In the genomic region with DNA sequence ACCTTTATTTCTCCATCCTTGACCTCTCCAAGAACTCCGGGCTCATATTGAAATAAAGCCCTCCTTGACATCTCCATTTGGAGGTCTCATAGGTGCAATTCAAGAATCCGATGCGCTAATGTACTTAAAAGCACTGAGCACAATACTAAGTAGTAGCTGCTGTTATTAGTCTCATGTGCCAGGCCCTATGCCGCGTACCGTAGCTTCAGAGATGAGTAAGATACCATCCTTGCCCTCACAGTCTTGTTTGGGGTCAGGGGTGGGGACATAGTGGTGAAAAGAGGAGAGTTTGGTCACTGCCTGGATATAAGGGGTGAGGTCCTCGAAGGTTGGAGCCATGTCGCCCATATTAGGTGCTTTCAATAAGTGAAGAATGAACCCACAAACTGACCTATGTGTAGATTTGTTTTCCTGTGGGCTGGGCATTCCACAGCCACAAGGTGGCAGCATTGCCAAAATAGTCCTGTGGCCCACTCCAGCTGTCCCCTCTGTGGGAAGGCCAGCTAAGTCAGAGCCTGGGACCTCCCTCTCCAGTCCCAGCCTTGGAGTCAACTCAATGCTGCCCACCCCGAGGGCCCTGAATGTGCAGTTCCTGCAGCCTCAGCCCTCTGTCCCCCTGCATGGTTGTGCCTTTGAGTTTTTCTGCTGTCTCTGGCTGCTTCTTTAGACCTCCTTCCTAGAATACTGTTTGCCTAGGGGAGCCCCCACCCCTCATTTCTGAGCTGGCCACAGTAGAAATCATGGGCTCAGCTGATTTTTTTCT, we compare ENCODE assay signal across 1 cellular context.
TF ChIP-seq lines count a peak whose summit lies in the region.

No MANE protein-coding gene starts in this region.

TF ChIP-seq in GM12878, 131 proteins besides CTCF, POLR2A, EP300 and RAD21 (continued from another document):
- TF ChIP-seq NR2C2 (IDR thresholded peaks at IDR 0.05; ENCODE audit: borderline replicate concordance, control insufficient read depth, insufficient read length, low read depth) (no peak), POLR2AphosphoS5 (IDR thresholded peaks at IDR 0.05; ENCODE audit: low read length) (no peak), LARP7 (IDR thresholded peaks at IDR 0.05) (no peak), ZZZ3 (IDR thresholded peaks at IDR 0.05; ENCODE audit: control insufficient read depth, insufficient read length, low read depth) (no peak), KAT2A (conservative IDR thresholded peaks at IDR 0.05; ENCODE audit: control insufficient read depth, low read depth, low read length) (no peak), NR2F1 (conservative IDR thresholded peaks at IDR 0.05) (peak; percentile 32; the same call in 1 of the 2 replicates), ETV6 (conservative IDR thresholded peaks at IDR 0.05 in 1 of 2, IDR thresholded peaks at IDR 0.05 in 1 of 2; ENCODE audit: borderline replicate concordance in 1 of 2, low read depth in 1 of 2) (no peak), FOXK2 (IDR thresholded peaks at IDR 0.05) (no peak), TBL1XR1 (IDR thresholded peaks at IDR 0.05; ENCODE audit: low read depth, low read length) (no peak), CHD1 (IDR thresholded peaks at IDR 0.05; ENCODE audit: low read depth, low read length) (no peak), MYB (IDR thresholded peaks at IDR 0.05; ENCODE audit: borderline replicate concordance, low read depth, low read length) (no peak), SMARCA5 (IDR thresholded peaks at IDR 0.05) (0 out of 2 replicates have a peak, but pooled peaks have one; percentile 23), JUNB (IDR thresholded peaks at IDR 0.05) (no peak), EED (IDR thresholded peaks at IDR 0.05; ENCODE audit: low read depth) (no peak), ZNF207 (IDR thresholded peaks at IDR 0.05; ENCODE audit: borderline replicate concordance) (0 out of 2 replicates have a peak, but pooled peaks have one; percentile 32), STAT3 (IDR thresholded peaks at IDR 0.05; ENCODE audit: low read depth, low read length) (no peak), IKZF2 (IDR thresholded peaks at IDR 0.05) (no peak), TCF7 (IDR thresholded peaks at IDR 0.05; ENCODE audit: borderline replicate concordance) (no peak), MYC (IDR thresholded peaks at IDR 0.05; ENCODE audit: insufficient read depth, insufficient read length, insufficient replicate concordance, low read length, severe bottlenecking) (no peak)
- TF ChIP-seq, protein P1, sequence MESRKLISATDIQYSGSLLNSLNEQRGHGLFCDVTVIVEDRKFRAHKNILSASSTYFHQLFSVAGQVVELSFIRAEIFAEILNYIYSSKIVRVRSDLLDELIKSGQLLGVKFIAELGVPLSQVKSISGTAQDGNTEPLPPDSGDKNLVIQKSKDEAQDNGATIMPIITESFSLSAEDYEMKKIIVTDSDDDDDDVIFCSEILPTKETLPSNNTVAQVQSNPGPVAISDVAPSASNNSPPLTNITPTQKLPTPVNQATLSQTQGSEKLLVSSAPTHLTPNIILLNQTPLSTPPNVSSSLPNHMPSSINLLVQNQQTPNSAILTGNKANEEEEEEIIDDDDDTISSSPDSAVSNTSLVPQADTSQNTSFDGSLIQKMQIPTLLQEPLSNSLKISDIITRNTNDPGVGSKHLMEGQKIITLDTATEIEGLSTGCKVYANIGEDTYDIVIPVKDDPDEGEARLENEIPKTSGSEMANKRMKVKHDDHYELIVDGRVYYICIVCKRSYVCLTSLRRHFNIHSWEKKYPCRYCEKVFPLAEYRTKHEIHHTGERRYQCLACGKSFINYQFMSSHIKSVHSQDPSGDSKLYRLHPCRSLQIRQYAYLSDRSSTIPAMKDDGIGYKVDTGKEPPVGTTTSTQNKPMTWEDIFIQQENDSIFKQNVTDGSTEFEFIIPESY (IDR thresholded peaks at IDR 0.05): peak; percentile 93
- TF ChIP-seq, protein P2, sequence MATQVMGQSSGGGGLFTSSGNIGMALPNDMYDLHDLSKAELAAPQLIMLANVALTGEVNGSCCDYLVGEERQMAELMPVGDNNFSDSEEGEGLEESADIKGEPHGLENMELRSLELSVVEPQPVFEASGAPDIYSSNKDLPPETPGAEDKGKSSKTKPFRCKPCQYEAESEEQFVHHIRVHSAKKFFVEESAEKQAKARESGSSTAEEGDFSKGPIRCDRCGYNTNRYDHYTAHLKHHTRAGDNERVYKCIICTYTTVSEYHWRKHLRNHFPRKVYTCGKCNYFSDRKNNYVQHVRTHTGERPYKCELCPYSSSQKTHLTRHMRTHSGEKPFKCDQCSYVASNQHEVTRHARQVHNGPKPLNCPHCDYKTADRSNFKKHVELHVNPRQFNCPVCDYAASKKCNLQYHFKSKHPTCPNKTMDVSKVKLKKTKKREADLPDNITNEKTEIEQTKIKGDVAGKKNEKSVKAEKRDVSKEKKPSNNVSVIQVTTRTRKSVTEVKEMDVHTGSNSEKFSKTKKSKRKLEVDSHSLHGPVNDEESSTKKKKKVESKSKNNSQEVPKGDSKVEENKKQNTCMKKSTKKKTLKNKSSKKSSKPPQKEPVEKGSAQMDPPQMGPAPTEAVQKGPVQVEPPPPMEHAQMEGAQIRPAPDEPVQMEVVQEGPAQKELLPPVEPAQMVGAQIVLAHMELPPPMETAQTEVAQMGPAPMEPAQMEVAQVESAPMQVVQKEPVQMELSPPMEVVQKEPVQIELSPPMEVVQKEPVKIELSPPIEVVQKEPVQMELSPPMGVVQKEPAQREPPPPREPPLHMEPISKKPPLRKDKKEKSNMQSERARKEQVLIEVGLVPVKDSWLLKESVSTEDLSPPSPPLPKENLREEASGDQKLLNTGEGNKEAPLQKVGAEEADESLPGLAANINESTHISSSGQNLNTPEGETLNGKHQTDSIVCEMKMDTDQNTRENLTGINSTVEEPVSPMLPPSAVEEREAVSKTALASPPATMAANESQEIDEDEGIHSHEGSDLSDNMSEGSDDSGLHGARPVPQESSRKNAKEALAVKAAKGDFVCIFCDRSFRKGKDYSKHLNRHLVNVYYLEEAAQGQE (IDR thresholded peaks at IDR 0.05; ENCODE audit: low read depth, low read length): no peak
- TF ChIP-seq, protein P3, sequence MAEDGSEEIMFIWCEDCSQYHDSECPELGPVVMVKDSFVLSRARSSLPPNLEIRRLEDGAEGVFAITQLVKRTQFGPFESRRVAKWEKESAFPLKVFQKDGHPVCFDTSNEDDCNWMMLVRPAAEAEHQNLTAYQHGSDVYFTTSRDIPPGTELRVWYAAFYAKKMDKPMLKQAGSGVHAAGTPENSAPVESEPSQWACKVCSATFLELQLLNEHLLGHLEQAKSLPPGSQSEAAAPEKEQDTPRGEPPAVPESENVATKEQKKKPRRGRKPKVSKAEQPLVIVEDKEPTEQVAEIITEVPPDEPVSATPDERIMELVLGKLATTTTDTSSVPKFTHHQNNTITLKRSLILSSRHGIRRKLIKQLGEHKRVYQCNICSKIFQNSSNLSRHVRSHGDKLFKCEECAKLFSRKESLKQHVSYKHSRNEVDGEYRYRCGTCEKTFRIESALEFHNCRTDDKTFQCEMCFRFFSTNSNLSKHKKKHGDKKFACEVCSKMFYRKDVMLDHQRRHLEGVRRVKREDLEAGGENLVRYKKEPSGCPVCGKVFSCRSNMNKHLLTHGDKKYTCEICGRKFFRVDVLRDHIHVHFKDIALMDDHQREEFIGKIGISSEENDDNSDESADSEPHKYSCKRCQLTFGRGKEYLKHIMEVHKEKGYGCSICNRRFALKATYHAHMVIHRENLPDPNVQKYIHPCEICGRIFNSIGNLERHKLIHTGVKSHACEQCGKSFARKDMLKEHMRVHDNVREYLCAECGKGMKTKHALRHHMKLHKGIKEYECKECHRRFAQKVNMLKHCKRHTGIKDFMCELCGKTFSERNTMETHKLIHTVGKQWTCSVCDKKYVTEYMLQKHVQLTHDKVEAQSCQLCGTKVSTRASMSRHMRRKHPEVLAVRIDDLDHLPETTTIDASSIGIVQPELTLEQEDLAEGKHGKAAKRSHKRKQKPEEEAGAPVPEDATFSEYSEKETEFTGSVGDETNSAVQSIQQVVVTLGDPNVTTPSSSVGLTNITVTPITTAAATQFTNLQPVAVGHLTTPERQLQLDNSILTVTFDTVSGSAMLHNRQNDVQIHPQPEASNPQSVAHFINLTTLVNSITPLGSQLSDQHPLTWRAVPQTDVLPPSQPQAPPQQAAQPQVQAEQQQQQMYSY (CRISPR knock-in tag; IDR thresholded peaks at IDR 0.05): no peak
- TF ChIP-seq, protein P4, sequence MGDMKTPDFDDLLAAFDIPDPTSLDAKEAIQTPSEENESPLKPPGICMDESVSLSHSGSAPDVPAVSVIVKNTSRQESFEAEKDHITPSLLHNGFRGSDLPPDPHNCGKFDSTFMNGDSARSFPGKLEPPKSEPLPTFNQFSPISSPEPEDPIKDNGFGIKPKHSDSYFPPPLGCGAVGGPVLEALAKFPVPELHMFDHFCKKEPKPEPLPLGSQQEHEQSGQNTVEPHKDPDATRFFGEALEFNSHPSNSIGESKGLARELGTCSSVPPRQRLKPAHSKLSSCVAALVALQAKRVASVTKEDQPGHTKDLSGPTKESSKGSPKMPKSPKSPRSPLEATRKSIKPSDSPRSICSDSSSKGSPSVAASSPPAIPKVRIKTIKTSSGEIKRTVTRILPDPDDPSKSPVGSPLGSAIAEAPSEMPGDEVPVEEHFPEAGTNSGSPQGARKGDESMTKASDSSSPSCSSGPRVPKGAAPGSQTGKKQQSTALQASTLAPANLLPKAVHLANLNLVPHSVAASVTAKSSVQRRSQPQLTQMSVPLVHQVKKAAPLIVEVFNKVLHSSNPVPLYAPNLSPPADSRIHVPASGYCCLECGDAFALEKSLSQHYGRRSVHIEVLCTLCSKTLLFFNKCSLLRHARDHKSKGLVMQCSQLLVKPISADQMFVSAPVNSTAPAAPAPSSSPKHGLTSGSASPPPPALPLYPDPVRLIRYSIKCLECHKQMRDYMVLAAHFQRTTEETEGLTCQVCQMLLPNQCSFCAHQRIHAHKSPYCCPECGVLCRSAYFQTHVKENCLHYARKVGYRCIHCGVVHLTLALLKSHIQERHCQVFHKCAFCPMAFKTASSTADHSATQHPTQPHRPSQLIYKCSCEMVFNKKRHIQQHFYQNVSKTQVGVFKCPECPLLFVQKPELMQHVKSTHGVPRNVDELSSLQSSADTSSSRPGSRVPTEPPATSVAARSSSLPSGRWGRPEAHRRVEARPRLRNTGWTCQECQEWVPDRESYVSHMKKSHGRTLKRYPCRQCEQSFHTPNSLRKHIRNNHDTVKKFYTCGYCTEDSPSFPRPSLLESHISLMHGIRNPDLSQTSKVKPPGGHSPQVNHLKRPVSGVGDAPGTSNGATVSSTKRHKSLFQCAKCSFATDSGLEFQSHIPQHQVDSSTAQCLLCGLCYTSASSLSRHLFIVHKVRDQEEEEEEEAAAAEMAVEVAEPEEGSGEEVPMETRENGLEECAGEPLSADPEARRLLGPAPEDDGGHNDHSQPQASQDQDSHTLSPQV (IDR thresholded peaks at IDR 0.05): no peak
- TF ChIP-seq, protein P5, sequence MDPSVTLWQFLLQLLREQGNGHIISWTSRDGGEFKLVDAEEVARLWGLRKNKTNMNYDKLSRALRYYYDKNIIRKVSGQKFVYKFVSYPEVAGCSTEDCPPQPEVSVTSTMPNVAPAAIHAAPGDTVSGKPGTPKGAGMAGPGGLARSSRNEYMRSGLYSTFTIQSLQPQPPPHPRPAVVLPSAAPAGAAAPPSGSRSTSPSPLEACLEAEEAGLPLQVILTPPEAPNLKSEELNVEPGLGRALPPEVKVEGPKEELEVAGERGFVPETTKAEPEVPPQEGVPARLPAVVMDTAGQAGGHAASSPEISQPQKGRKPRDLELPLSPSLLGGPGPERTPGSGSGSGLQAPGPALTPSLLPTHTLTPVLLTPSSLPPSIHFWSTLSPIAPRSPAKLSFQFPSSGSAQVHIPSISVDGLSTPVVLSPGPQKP (IDR thresholded peaks at IDR 0.05; ENCODE audit: low read depth, low read length): no peak
- TF ChIP-seq, protein P6, sequence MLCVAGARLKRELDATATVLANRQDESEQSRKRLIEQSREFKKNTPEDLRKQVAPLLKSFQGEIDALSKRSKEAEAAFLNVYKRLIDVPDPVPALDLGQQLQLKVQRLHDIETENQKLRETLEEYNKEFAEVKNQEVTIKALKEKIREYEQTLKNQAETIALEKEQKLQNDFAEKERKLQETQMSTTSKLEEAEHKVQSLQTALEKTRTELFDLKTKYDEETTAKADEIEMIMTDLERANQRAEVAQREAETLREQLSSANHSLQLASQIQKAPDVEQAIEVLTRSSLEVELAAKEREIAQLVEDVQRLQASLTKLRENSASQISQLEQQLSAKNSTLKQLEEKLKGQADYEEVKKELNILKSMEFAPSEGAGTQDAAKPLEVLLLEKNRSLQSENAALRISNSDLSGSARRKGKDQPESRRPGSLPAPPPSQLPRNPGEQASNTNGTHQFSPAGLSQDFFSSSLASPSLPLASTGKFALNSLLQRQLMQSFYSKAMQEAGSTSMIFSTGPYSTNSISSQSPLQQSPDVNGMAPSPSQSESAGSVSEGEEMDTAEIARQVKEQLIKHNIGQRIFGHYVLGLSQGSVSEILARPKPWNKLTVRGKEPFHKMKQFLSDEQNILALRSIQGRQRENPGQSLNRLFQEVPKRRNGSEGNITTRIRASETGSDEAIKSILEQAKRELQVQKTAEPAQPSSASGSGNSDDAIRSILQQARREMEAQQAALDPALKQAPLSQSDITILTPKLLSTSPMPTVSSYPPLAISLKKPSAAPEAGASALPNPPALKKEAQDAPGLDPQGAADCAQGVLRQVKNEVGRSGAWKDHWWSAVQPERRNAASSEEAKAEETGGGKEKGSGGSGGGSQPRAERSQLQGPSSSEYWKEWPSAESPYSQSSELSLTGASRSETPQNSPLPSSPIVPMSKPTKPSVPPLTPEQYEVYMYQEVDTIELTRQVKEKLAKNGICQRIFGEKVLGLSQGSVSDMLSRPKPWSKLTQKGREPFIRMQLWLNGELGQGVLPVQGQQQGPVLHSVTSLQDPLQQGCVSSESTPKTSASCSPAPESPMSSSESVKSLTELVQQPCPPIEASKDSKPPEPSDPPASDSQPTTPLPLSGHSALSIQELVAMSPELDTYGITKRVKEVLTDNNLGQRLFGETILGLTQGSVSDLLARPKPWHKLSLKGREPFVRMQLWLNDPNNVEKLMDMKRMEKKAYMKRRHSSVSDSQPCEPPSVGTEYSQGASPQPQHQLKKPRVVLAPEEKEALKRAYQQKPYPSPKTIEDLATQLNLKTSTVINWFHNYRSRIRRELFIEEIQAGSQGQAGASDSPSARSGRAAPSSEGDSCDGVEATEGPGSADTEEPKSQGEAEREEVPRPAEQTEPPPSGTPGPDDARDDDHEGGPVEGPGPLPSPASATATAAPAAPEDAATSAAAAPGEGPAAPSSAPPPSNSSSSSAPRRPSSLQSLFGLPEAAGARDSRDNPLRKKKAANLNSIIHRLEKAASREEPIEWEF (IDR thresholded peaks at IDR 0.05; ENCODE audit: insufficient replicate concordance, low read depth, low read length): no peak
